In genomic region chr13:75549262-75550158, GRCh38 we compare ENCODE assay signal across 1 cellular context.
TF ChIP-seq lines count a peak whose summit lies in the region.

Gene UCHL3 (plus strand): TSS chr13:75549791. CDS start chr13:75549821, 30 bp downstream.

TF ChIP-seq in HepG2, 621 proteins besides CTCF, POLR2A, EP300 and RAD21 (continued from another document and continues in another):
- TF ChIP-seq IRX3 (CRISPR knock-in tag; IDR thresholded peaks at IDR 0.05; ENCODE audit: borderline replicate concordance, low read depth) (no peak), ZNF746 (CRISPR knock-in tag; IDR thresholded peaks at IDR 0.05) (no peak), HNF4G (IDR thresholded peaks at IDR 0.05; ENCODE audit: borderline replicate concordance, low read depth, low read length) (no peak), HNF4G (CRISPR knock-in tag; IDR thresholded peaks at IDR 0.05; ENCODE audit: borderline replicate concordance, low read depth) (no peak), GFI1 (CRISPR knock-in tag; IDR thresholded peaks at IDR 0.05; ENCODE audit: borderline replicate concordance) (peak; percentile 37; the same call in 1 of the 2 replicates), MBD4 (IDR thresholded peaks at IDR 0.05; ENCODE audit: borderline replicate concordance, low read length) (no peak), FOXJ3 (CRISPR knock-in tag; IDR thresholded peaks at IDR 0.05; ENCODE audit: borderline replicate concordance) (no peak), ZNF607 (CRISPR knock-in tag; IDR thresholded peaks at IDR 0.05; ENCODE audit: borderline replicate concordance) (peak; percentile 37; the same call in 1 of the 2 replicates), ZBTB7A (CRISPR knock-in tag; IDR thresholded peaks at IDR 0.05) (no peak), LRRFIP1 (CRISPR knock-in tag; conservative IDR thresholded peaks at IDR 0.05) (no peak), SNRNP70 (IDR thresholded peaks at IDR 0.05; ENCODE audit: low read depth, low read length) (no peak), ZFAT (CRISPR knock-in tag; conservative IDR thresholded peaks at IDR 0.05) (no peak), KDM5A (IDR thresholded peaks at IDR 0.05; ENCODE audit: borderline replicate concordance, low read length) (peak; percentile 36; the same call in 1 of the 2 replicates), SMARCC2 (IDR thresholded peaks at IDR 0.05) (no peak), XBP1 (CRISPR knock-in tag; IDR thresholded peaks at IDR 0.05) (no peak), FOXO4 (CRISPR knock-in tag; conservative IDR thresholded peaks at IDR 0.05) (no peak), ZMYM4 (CRISPR knock-in tag; IDR thresholded peaks at IDR 0.05) (peak; percentile 92), ZNF766 (CRISPR knock-in tag; IDR thresholded peaks at IDR 0.05; ENCODE audit: borderline replicate concordance) (no peak), ARID2 (CRISPR knock-in tag; IDR thresholded peaks at IDR 0.05; ENCODE audit: borderline replicate concordance) (no peak), ZNF839 (CRISPR knock-in tag; IDR thresholded peaks at IDR 0.05; ENCODE audit: borderline replicate concordance) (no peak), TAF1 (CRISPR knock-in tag; IDR thresholded peaks at IDR 0.05) (peak; percentile 85), FOXA1 (IDR thresholded peaks at IDR 0.05) (no peak), FOXA1 (CRISPR knock-in tag; IDR thresholded peaks at IDR 0.05) (peak; percentile 69), ZNF282 (IDR thresholded peaks at IDR 0.05; ENCODE audit: partially characterized antibody) (no peak), SCMH1 (CRISPR knock-in tag; IDR thresholded peaks at IDR 0.05; ENCODE audit: borderline replicate concordance) (no peak), ZNF367 (CRISPR knock-in tag; IDR thresholded peaks at IDR 0.05; ENCODE audit: borderline replicate concordance) (no peak), BATF2 (CRISPR knock-in tag; IDR thresholded peaks at IDR 0.05) (no peak), EHMT2 (IDR thresholded peaks at IDR 0.05; ENCODE audit: borderline replicate concordance, low read depth, low read length) (no peak), PBX2 (CRISPR knock-in tag; IDR thresholded peaks at IDR 0.05) (no peak), ZIK1 (CRISPR knock-in tag; IDR thresholded peaks at IDR 0.05; ENCODE audit: borderline replicate concordance, low read depth) (peak; percentile 21; the same call in 1 of the 2 replicates), GMEB1 (CRISPR knock-in tag; IDR thresholded peaks at IDR 0.05; ENCODE audit: borderline replicate concordance) (peak; percentile 70; the same call in 1 of the 2 replicates), IRF9 (CRISPR knock-in tag; IDR thresholded peaks at IDR 0.05; ENCODE audit: borderline replicate concordance) (peak; percentile 94), GLMP (CRISPR knock-in tag; IDR thresholded peaks at IDR 0.05; ENCODE audit: borderline replicate concordance) (no peak), ELK4 (CRISPR knock-in tag; IDR thresholded peaks at IDR 0.05; ENCODE audit: borderline replicate concordance) (no peak), BCL3 (CRISPR knock-in tag; IDR thresholded peaks at IDR 0.05) (peak; percentile 74; the same call in 1 of the 2 replicates), ZNF710 (CRISPR knock-in tag; IDR thresholded peaks at IDR 0.05; ENCODE audit: borderline replicate concordance) (peak; percentile 71; the same call in 1 of the 2 replicates), ZNF704 (CRISPR knock-in tag; IDR thresholded peaks at IDR 0.05; ENCODE audit: borderline replicate concordance) (no peak), NFATC3 (CRISPR knock-in tag; IDR thresholded peaks at IDR 0.05) (0 out of 2 replicates have a peak, but pooled peaks have one; percentile 46), ZFYVE20 (CRISPR knock-in tag; IDR thresholded peaks at IDR 0.05; ENCODE audit: borderline replicate concordance, low read depth) (no peak), TEF (CRISPR knock-in tag; IDR thresholded peaks at IDR 0.05) (no peak), ZNF512B (CRISPR knock-in tag; IDR thresholded peaks at IDR 0.05; ENCODE audit: borderline replicate concordance) (no peak)
